In the genomic region with DNA sequence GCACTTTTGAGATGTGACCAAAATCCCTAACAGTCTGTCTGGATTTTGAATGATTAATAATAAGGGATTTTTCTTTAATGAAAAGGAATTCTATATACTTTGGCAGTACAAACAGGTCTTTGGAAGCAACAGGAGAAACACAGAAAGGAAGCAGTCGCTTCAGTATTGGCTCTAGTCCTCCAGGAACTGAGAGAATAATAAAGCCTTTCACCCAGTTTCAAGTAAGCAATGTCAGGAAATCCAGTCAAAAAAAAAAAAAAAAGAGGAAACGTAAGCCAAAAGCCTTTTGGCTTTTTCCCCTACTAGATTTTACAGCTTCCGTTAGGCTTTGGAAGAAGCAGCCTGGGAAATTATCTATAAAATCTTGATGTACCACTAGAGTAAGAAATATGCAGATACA, we compare ENCODE assay signal across 25 cellular contexts.
DNase-seq lines count a peak whose midpoint lies in the region; ATAC-seq and TF ChIP-seq lines count a peak whose summit lies in the region.
"Had no signal": no experiment of that assay in that cellular context is flagged by ENCODE, and none has a peak within 500 bp of the region (broad histone marks: within the 10 kb centered on the region; RNA-seq: fewer than 3 reads in every experiment).

No MANE protein-coding gene starts in this region.

- WGBS in heart left ventricle, 4 donors: 28 to 39% (median 36%) methylated on average over 3 of the region's 3 CpGs

- intact Hi-C loops in heart left ventricle (cut with DNase I): no loop called here
- intact Hi-C loops in Right ventricle myocardium inferior (cut with DNase I): no loop called here

- TF ChIP-seq CTCF in heart left ventricle (IDR thresholded peaks at IDR 0.05) (no peak), fibroblast of mammary gland (conservative IDR thresholded peaks at IDR 0.05; ENCODE audit: control insufficient read depth, insufficient read depth, low read depth, low read length) (no peak)

- H3K4me1 ChIP-seq in heart left ventricle (peaks cover 0 to 25% (median 2%) of the 10 kb centered on the region in 12 donors), subcutaneous abdominal adipose tissue (ENCODE audit: control insufficient read depth in 5 of 5, insufficient read depth in 5 of 5, low read length in 5 of 5) (peaks cover 0 to 23% (median 14%) of the 10 kb centered on the region in 5 donors)
- H3K4me1 ChIP-seq: BE2C, lower lobe of right lung had no signal

- no peaks in the 10 kb centered on the region for H3K27me3 ChIP-seq in heart left ventricle
- H3K27me3 ChIP-seq in subcutaneous abdominal adipose tissue (ENCODE audit: control insufficient read depth in 5 of 5, insufficient read depth in 4 of 5, low read length in 5 of 5): peaks cover 0 to 6% (median 0%) of the 10 kb centered on the region in 5 donors
- H3K27me3 ChIP-seq: BE2C had no signal

- no peak overlapping the region for H3K9ac ChIP-seq in subcutaneous abdominal adipose tissue (ENCODE audit: low read length in 5 of 5)
- H3K9ac ChIP-seq: KMS-11 had no signal

- H3K9me3 ChIP-seq in heart left ventricle: no peaks in the 10 kb centered on the region
- H3K9me3 ChIP-seq in subcutaneous abdominal adipose tissue (ENCODE audit: control insufficient read depth in 5 of 5, low read length in 5 of 5): no peaks in the 10 kb centered on the region
- H3K9me3 ChIP-seq: BE2C, lower lobe of right lung, tibial nerve had no signal

- ATAC-seq in heart left ventricle: peak in 2 of 4 donors; percentile 49 to 66
- ATAC-seq in Right ventricle myocardium inferior: no peak
- ATAC-seq in left lobe of liver: peak; percentile 68
- no peak for ATAC-seq in GM19023 (IDR thresholded peaks at IDR 0.05; ENCODE audit: unreplicated experiment)
- ATAC-seq: activated CD8-positive, alpha-beta memory T cell treated with anti-CD3 and anti-CD28 coated beads, Interleukin-2, amount 10 ng/mL, durations not matched to agents 7 days and 5 days; lower lobe of right lung; T-cell had no signal

- H3K27ac ChIP-seq in heart left ventricle: peak overlapping the region in 9 of 12 donors; percentile 14 to 73 (median 52)
- peak overlapping the region; percentile 68 for H3K27ac ChIP-seq in subcutaneous abdominal adipose tissue (ENCODE audit: low read depth, low read length)
- H3K27ac ChIP-seq: KMS-11, lower lobe of right lung had no signal

- DNase-seq in heart left ventricle (peak in 1 of 5 donors; percentile 4), Right ventricle myocardium inferior (ENCODE audit: missing footprints) (no peak), fibroblast of mammary gland (ENCODE audit: low read depth) (peak; percentile 39), left lobe of liver (ENCODE audit: low spot score) (no peak), RPMI8226 (no peak), GM19238 (ENCODE audit: insufficient read length, low spot score) (no peak)
- DNase-seq: 8988T; activated CD4-positive, alpha-beta T cell treated with anti-CD3 and anti-CD28 coated beads, Interleukin-2, amount 10 ng/mL, durations not matched to agents 24 days and 14 days; activated CD8-positive, alpha-beta memory T cell treated with anti-CD3 and anti-CD28 coated beads, Interleukin-2, amount 10 ng/mL, durations not matched to agents 7 days and 5 days; activated naive CD4-positive, alpha-beta T cell treated with anti-CD3 and anti-CD28 coated beads, Interleukin-2, amount 50 U/mL, for 16 hours; BE2C; Calu3; effector CD8-positive, alpha-beta T cell; glutamatergic neuron; lower lobe of right lung; NCI-H187 treated with DMSO at 0.1 percent for 48 hours; NCI-H226; OCI-M1; SHP77 treated with DMSO at 0.1 percent for 48 hours; stimulated activated CD4-positive, alpha-beta T cell treated with anti-CD3 and anti-CD28 coated beads, Interleukin-4, amount 100 ng/mL, for 24 hours; T-cell had no signal

- H3K36me3 ChIP-seq in heart left ventricle (peaks cover 0 to 3% (median 0%) of the 10 kb centered on the region in 9 donors), subcutaneous abdominal adipose tissue (ENCODE audit: control insufficient read depth in 5 of 5, insufficient read depth in 5 of 5, low read length in 5 of 5) (no peaks in the 10 kb centered on the region)
- H3K36me3 ChIP-seq: BE2C, lower lobe of right lung, tibial nerve had no signal

- H3K4me3 ChIP-seq in heart left ventricle (no peak overlapping the region), fibroblast of mammary gland (ENCODE audit: control insufficient read depth, low read depth, low read length) (no peak overlapping the region), subcutaneous abdominal adipose tissue (ENCODE audit: low read depth in 1 of 5, low read length in 5 of 5) (no peak overlapping the region)
- H3K4me3 ChIP-seq: lower lobe of right lung, tibial nerve had no signal

- TF ChIP-seq POLR2A in heart left ventricle (IDR thresholded peaks at IDR 0.05): no peak
